In the genomic region with DNA sequence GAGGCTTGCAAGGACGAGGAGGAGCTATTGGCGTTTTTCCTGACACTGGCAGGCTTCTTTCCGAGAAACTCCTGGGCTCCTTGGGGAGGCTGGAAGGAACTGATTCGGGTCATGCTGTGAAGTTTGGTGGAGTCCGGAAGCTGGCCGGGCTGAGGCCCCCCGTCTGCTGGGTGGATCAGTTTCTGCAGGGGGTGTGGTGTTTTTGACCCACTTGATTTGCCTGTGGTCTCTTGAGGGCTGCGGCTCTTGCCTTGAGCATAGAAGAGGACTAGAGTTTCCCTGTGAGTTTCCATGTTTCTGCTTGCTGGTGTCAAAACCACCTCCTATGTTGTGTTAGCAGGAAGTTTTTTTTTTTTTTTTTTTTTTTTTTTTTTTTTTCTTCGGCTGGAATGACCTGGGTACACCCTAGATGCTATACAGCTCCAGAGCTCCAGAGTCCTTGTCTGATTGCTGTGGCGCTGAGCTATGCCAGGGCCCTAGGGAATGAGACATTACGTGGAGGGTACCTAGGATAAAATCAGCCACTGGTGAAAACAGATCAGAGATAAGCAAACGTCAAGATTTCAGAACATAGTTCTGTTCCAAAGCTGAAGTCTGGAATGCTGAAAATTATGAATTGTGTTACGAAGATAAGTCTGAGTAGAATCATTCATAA, we compare ENCODE assay signal across 8 cellular contexts. TPM values are rescaled to one million over a fixed set of nuclear protein-coding genes. Genes with fewer than 3 reads are reported as not detected.
DNase-seq lines count a peak whose midpoint lies in the region; ATAC-seq lines count a peak whose summit lies in the region.

No MANE protein-coding gene starts in this region.

- H3K9ac ChIP-seq in iPS-15b (ENCODE audit: low read depth, low read length) = peak overlapping the region; percentile 81

- peak overlapping the region; percentile 93 for H3K4me3 Mint-ChIP-seq in stimulated activated memory B cell treated with anti-CD40 and anti-IgM and Interleukin-4, amounts not matched to agents 10 μg/mL and 1 μg/mL and 100 μg/mL, for 72 hours

- no peaks in the 10 kb centered on the region for H3K27me3 Mint-ChIP-seq in stimulated activated memory B cell treated with anti-CD40 and anti-IgM and Interleukin-4, amounts not matched to agents 10 μg/mL and 1 μg/mL and 100 μg/mL, for 72 hours

- peaks cover 63% of the 10 kb centered on the region for H3K4me1 Mint-ChIP-seq in stimulated activated memory B cell treated with anti-CD40 and anti-IgM and Interleukin-4, amounts not matched to agents 10 μg/mL and 1 μg/mL and 100 μg/mL, for 72 hours

- DNase-seq in GM03348 (ENCODE audit: low spot score) = peak; percentile 60
- peak; percentile 41 for DNase-seq in MG63
- peak; percentile 22 for DNase-seq in astrocyte of the hippocampus (ENCODE audit: low read depth, low spot score)
- DNase-seq in stimulated activated CD4-positive, alpha-beta T cell treated with anti-CD3 and anti-CD28 coated beads, Interleukin-1b, Interleukin-23, amount 100 ng/mL, for 48 hours = no peak

- H3K4me3 ChIP-seq in MG63 = peak overlapping the region; percentile 66
- H3K4me3 ChIP-seq in iPS-15b (ENCODE audit: low read depth, low read length) = peak overlapping the region; percentile 98

- H3K36me3 ChIP-seq in MG63 (peaks cover 12% of the 10 kb centered on the region), iPS-15b (ENCODE audit: control insufficient read depth, insufficient read depth, low read length) (peaks cover 2% of the 10 kb centered on the region)

- H3K9me3 ChIP-seq in MG63 (no peaks in the 10 kb centered on the region), iPS-15b (ENCODE audit: control insufficient read depth, insufficient read depth, low read length) (no peaks in the 10 kb centered on the region)

- H3K27me3 ChIP-seq in MG63 (no peaks in the 10 kb centered on the region), iPS-15b (ENCODE audit: control insufficient read depth, insufficient read depth, low read length) (no peaks in the 10 kb centered on the region)

- peak overlapping the region; percentile 99 for H3K27ac Mint-ChIP-seq in stimulated activated memory B cell treated with anti-CD40 and anti-IgM and Interleukin-4, amounts not matched to agents 10 μg/mL and 1 μg/mL and 100 μg/mL, for 72 hours

- ATAC-seq in GM21576 (IDR thresholded peaks at IDR 0.05; ENCODE audit: unreplicated experiment) (peak; percentile 44), GM18519 (IDR thresholded peaks at IDR 0.05; ENCODE audit: low FRiP score, unreplicated experiment) (no peak)
- ATAC-seq in stimulated activated memory B cell treated with anti-CD40 and anti-IgM and Interleukin-4, amounts not matched to agents 10 μg/mL and 1 μg/mL and 100 μg/mL, for 72 hours = peak; percentile 89

- no peaks in the 10 kb centered on the region for H3K9me3 Mint-ChIP-seq in stimulated activated memory B cell treated with anti-CD40 and anti-IgM and Interleukin-4, amounts not matched to agents 10 μg/mL and 1 μg/mL and 100 μg/mL, for 72 hours

- peaks cover 6% of the 10 kb centered on the region for H3K4me1 ChIP-seq in iPS-15b (ENCODE audit: control insufficient read depth, insufficient read depth, low read length)

- H3K36me3 Mint-ChIP-seq in stimulated activated memory B cell treated with anti-CD40 and anti-IgM and Interleukin-4, amounts not matched to agents 10 μg/mL and 1 μg/mL and 100 μg/mL, for 72 hours = peaks cover 36% of the 10 kb centered on the region

RNA-seq across cellular contexts. Expression of gene TBC1D22A, which starts 0.7 kb away (rescaled TPM):
- total RNA-seq in MG63 (2014; rRNA removed; shearing (Covaris generic); ENCODE audit: low replicate concordance) = 14.5 and 18.2 TPM in 2 replicates

RNA-seq across cellular contexts. Expression of gene CERK, which starts 25.1 kb away (rescaled TPM):
- 23.6 and 30.1 TPM in 2 replicates for total RNA-seq in MG63 (2014; rRNA removed; shearing (Covaris generic); ENCODE audit: low replicate concordance)
